ENCODE assay signal across 25 cellular contexts in genomic region chr2:25141120-25141519, GRCh38.
"Had no signal": no experiment of that assay in that cellular context is flagged by ENCODE, and none has a peak within 500 bp of the region (broad histone marks: within the 10 kb centered on the region; RNA-seq: fewer than 3 reads in every experiment).

No MANE protein-coding gene starts in this region.

- H3K9me3 ChIP-seq: ovary, psoas muscle, suprapubic skin, testis, tibial artery, transverse colon, upper lobe of right lung, uterus had no signal

- H3K9me3 Mint-ChIP-seq: naive thymus-derived CD4-positive, alpha-beta T cell; nephron; neural progenitor cell; stimulated activated effector memory CD8-positive, alpha-beta T cell treated with anti-CD3 and anti-CD28 coated beads, Interleukin-12 subunit alpha, Interleukin-12 subunit beta, amount 100 ng/mL, for 72 hours; stimulated activated naive B cell treated with anti-CD40 and anti-IgM and Interleukin-4, amounts not matched to agents 10 μg/mL and 1 μg/mL and 100 μg/mL, for 72 hours; stimulated activated naive CD8-positive, alpha-beta T cell treated with anti-CD3 and anti-CD28 coated beads, Interleukin-15, amount 100 ng/mL, for 72 hours; type B pancreatic cell had no signal

- H3K27ac Mint-ChIP-seq: naive thymus-derived CD4-positive, alpha-beta T cell; nephron; neural progenitor cell; progenitor cell of endocrine pancreas; stimulated activated effector memory CD8-positive, alpha-beta T cell treated with anti-CD3 and anti-CD28 coated beads, Interleukin-12 subunit alpha, Interleukin-12 subunit beta, amount 100 ng/mL, for 72 hours; stimulated activated naive B cell treated with anti-CD40 and anti-IgM and Interleukin-4, amounts not matched to agents 10 μg/mL and 1 μg/mL and 100 μg/mL, for 72 hours; stimulated activated naive CD8-positive, alpha-beta T cell treated with anti-CD3 and anti-CD28 coated beads, Interleukin-15, amount 100 ng/mL, for 72 hours; type B pancreatic cell had no signal

- DNase-seq: naive thymus-derived CD4-positive, alpha-beta T cell; occipital lobe; ovary; psoas muscle; right cardiac atrium; stimulated activated CD4-positive, alpha-beta T cell treated with anti-CD3 and anti-CD28 coated beads, Interleukin-15, amount 100 ng/mL, for 24 hours; stimulated activated CD4-positive, alpha-beta T cell treated with anti-CD3 and anti-CD28 coated beads, Interleukin-2, amount 100 ng/mL, for 24 hours; stimulated activated CD4-positive, alpha-beta T cell treated with anti-CD3 and anti-CD28 coated beads, Interleukin-2, amount 100 ng/mL, for 48 hours; stimulated activated CD4-positive, alpha-beta T cell treated with anti-CD3 and anti-CD28 coated beads, Interleukin-4, amount 100 ng/mL, for 24 hours; stimulated activated naive B cell treated with anti-CD40 and anti-IgM and Interleukin-4, amounts not matched to agents 10 μg/mL and 1 μg/mL and 100 μg/mL, for 72 hours; stimulated activated naive CD4-positive, alpha-beta T cell treated with Interleukin-2 at 50 U/mL for 16 hours; stimulated activated naive CD8-positive, alpha-beta T cell treated with anti-CD3 and anti-CD28 coated beads, Interleukin-15, amount 100 ng/mL, for 72 hours; substantia nigra; testis; tibial artery; transverse colon; upper lobe of right lung; uterus had no signal

- H3K27me3 Mint-ChIP-seq: progenitor cell of endocrine pancreas, type B pancreatic cell had no signal

- ATAC-seq: naive thymus-derived CD4-positive, alpha-beta T cell; psoas muscle; right cardiac atrium; sciatic nerve; stimulated activated effector memory CD8-positive, alpha-beta T cell treated with anti-CD3 and anti-CD28 coated beads, Interleukin-12 subunit alpha, Interleukin-12 subunit beta, amount 100 ng/mL, for 72 hours; stimulated activated naive B cell treated with anti-CD40 and anti-IgM and Interleukin-4, amounts not matched to agents 10 μg/mL and 1 μg/mL and 100 μg/mL, for 72 hours; stimulated activated naive CD8-positive, alpha-beta T cell treated with anti-CD3 and anti-CD28 coated beads, Interleukin-15, amount 100 ng/mL, for 72 hours had no signal

- H3K4me1 Mint-ChIP-seq: nephron; neural progenitor cell; stimulated activated naive B cell treated with anti-CD40 and anti-IgM and Interleukin-4, amounts not matched to agents 10 μg/mL and 1 μg/mL and 100 μg/mL, for 72 hours had no signal

- H3K4me3 Mint-ChIP-seq: naive thymus-derived CD4-positive, alpha-beta T cell; nephron; neural progenitor cell; stimulated activated effector memory CD8-positive, alpha-beta T cell treated with anti-CD3 and anti-CD28 coated beads, Interleukin-12 subunit alpha, Interleukin-12 subunit beta, amount 100 ng/mL, for 72 hours; stimulated activated naive B cell treated with anti-CD40 and anti-IgM and Interleukin-4, amounts not matched to agents 10 μg/mL and 1 μg/mL and 100 μg/mL, for 72 hours; stimulated activated naive CD8-positive, alpha-beta T cell treated with anti-CD3 and anti-CD28 coated beads, Interleukin-15, amount 100 ng/mL, for 72 hours; type B pancreatic cell had no signal

- H3K36me3 Mint-ChIP-seq: naive thymus-derived CD4-positive, alpha-beta T cell; stimulated activated effector memory CD8-positive, alpha-beta T cell treated with anti-CD3 and anti-CD28 coated beads, Interleukin-12 subunit alpha, Interleukin-12 subunit beta, amount 100 ng/mL, for 72 hours; stimulated activated naive B cell treated with anti-CD40 and anti-IgM and Interleukin-4, amounts not matched to agents 10 μg/mL and 1 μg/mL and 100 μg/mL, for 72 hours had no signal
